31 cellular contexts compared by ENCODE assay signal in the genomic region with DNA sequence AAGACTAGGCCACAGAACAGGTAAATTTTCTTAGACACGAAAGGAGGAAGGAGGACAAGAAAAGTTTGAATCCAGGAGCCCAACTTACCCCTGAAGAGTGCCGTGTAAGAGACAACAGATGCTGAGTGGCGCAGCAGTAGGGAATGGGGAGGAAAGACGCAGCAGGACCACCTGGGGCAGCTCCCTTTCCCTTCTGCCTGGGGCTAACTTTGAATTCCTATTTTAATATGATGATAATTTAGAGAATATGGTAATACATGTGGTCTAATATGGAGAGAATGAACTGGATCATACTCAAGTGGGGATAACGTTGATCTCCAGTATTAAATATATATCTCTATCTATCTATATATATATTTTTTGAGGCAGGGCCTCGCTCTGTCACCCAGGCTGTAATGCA.
"Had no signal": no experiment of that assay in that cellular context is flagged by ENCODE, and none has a peak within 500 bp of the region (broad histone marks: within the 10 kb centered on the region; RNA-seq: fewer than 3 reads in every experiment).

No MANE protein-coding gene starts in this region.

- H3K27me3 Mint-ChIP-seq: naive thymus-derived CD4-positive, alpha-beta T cell; natural killer cell treated with Interleukin-12 subunit alpha and Interleukin-12 subunit beta and Interleukin-15 and Interleukin-18, amount 100 ng/mL, for 72 hours; stimulated activated naive B cell treated with anti-CD40 and anti-IgM and Interleukin-4, amounts not matched to agents 10 μg/mL and 1 μg/mL and 100 μg/mL, for 72 hours had no signal

- FAIRE-seq: islet of Langerhans, kidney, pancreas, urothelium cell line had no signal

- H3K9me3 Mint-ChIP-seq: immature natural killer cell; natural killer cell treated with Interleukin-12 subunit alpha and Interleukin-12 subunit beta and Interleukin-15 and Interleukin-18, amount 100 ng/mL, for 72 hours had no signal

- ATAC-seq: left colon; left lung; mucosa of descending colon; naive thymus-derived CD4-positive, alpha-beta T cell; natural killer cell treated with Interleukin-12 subunit alpha and Interleukin-12 subunit beta and Interleukin-15 and Interleukin-18, amount 100 ng/mL, for 72 hours; pancreas; right cardiac atrium; sciatic nerve; stimulated activated naive B cell treated with anti-CD40 and anti-IgM and Interleukin-4, amounts not matched to agents 10 μg/mL and 1 μg/mL and 100 μg/mL, for 72 hours; stimulated activated naive CD8-positive, alpha-beta T cell treated with anti-CD3 and anti-CD28 coated beads, Interleukin-15, Interleukin-2, amounts not matched to agents 100 U/mL and 50 U/mL, for 24 hours; upper lobe of right lung had no signal

- H3K27ac Mint-ChIP-seq: immature natural killer cell; naive thymus-derived CD4-positive, alpha-beta T cell; natural killer cell treated with Interleukin-12 subunit alpha and Interleukin-12 subunit beta and Interleukin-15 and Interleukin-18, amount 100 ng/mL, for 72 hours; stimulated activated naive B cell treated with anti-CD40 and anti-IgM and Interleukin-4, amounts not matched to agents 10 μg/mL and 1 μg/mL and 100 μg/mL, for 72 hours had no signal

- H3K4me3 Mint-ChIP-seq: immature natural killer cell; naive thymus-derived CD4-positive, alpha-beta T cell; natural killer cell treated with Interleukin-12 subunit alpha and Interleukin-12 subunit beta and Interleukin-15 and Interleukin-18, amount 100 ng/mL, for 72 hours; stimulated activated naive B cell treated with anti-CD40 and anti-IgM and Interleukin-4, amounts not matched to agents 10 μg/mL and 1 μg/mL and 100 μg/mL, for 72 hours had no signal

- H3K4me1 ChIP-seq: left lung, pancreas, prostate gland, stomach, testis, thyroid gland, transverse colon, upper lobe of right lung had no signal

- H3K27ac ChIP-seq: left lung, pancreas, prostate gland, skin epidermis, stomach, testis, thyroid gland, transverse colon, upper lobe of right lung had no signal

- H3K36me3 ChIP-seq: pancreas, prostate gland had no signal

- H3K9me3 ChIP-seq: left lung, mucosa of descending colon, pancreas, prostate gland, stomach, testis, thyroid gland, transverse colon, upper lobe of right lung had no signal

- H3K4me1 Mint-ChIP-seq: stimulated activated naive B cell treated with anti-CD40 and anti-IgM and Interleukin-4, amounts not matched to agents 10 μg/mL and 1 μg/mL and 100 μg/mL, for 72 hours had no signal

- H3K4me3 ChIP-seq: left lung, lung, mucosa of descending colon, pancreas, prostate gland, skin epidermis, stomach, testis, thyroid gland, transverse colon, upper lobe of right lung had no signal

- H3K27me3 ChIP-seq: left lung, pancreas, stomach, testis, thyroid gland, transverse colon, upper lobe of right lung had no signal

- DNase-seq: hypothalamus; immature natural killer cell; kidney; left colon; left lung; midbrain; mucosa of descending colon; naive thymus-derived CD4-positive, alpha-beta T cell; nucleus accumbens; pancreas; posterior cingulate gyrus; retina; right cardiac atrium; stimulated activated CD4-positive, alpha-beta T cell treated with anti-CD3 and anti-CD28 coated beads, Interleukin-12 subunit alpha, Interleukin-12 subunit beta, amount 100 ng/mL, for 4 hours; stimulated activated CD4-positive, alpha-beta T cell treated with anti-CD3 and anti-CD28 coated beads, Interleukin-15, amount 100 ng/mL, for 24 hours; stimulated activated CD4-positive, alpha-beta T cell treated with anti-CD3 and anti-CD28 coated beads, Interleukin-2, amount 100 ng/mL, for 24 hours; stimulated activated CD4-positive, alpha-beta T cell treated with anti-CD3 and anti-CD28 coated beads, Interleukin-4, amount 100 ng/mL, for 1 hour; stimulated activated naive B cell treated with anti-CD40 and anti-IgM and Interleukin-4, amounts not matched to agents 10 μg/mL and 1 μg/mL and 100 μg/mL, for 72 hours; stimulated activated naive CD8-positive, alpha-beta T cell treated with anti-CD3 and anti-CD28 coated beads, Interleukin-15, Interleukin-2, amounts not matched to agents 100 U/mL and 50 U/mL, for 24 hours; stomach; testis; thyroid gland; transverse colon; upper lobe of right lung had no signal
